In the genomic region with DNA sequence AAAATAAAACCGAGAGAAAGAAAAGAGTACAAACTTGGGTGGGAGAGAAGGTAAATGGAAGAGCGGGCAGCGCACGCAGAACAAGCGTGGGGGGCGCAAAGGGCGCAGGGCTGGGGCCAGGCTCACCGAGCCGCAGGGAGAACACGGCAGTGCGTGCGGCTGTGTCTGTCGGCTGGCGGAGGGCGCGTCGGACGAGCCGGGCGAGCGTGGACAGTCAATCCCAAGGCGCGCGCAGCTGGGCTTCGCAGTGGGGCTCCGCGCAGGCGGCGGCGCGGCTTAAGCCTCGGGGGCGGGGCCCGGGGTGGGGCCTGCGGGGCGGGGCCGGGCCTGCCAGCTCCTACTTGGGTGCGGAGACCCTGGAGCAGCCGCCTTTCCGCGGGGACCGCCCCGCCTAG, we compare ENCODE assay signal across 8 cellular contexts.
DNase-seq lines count a peak whose midpoint lies in the region; ATAC-seq and TF ChIP-seq lines count a peak whose summit lies in the region.

UCP2 (minus strand) TSS at position 249 of the 395 bp plus-strand sequence. CDS start 4,465 bp downstream, outside the sequence.

- no peaks in the 10 kb centered on the region for H3K27me3 ChIP-seq in iPS DF 6.9 (ENCODE audit: control insufficient read depth, insufficient read depth, low read length)

- no peak for TF ChIP-seq CTCF in astrocyte of the cerebellum (IDR thresholded peaks at IDR 0.05; ENCODE audit: low read depth, low read length, missing control alignments)

- peaks cover 4% of the 10 kb centered on the region; the same call in 1 of the 2 replicates for H3K4me1 ChIP-seq in iPS DF 6.9 (ENCODE audit: control insufficient read depth, insufficient read depth, low read length)

- no CpG with 5 or more reads among the region's 43 CpGs for WGBS in iPS DF 6.9 (ENCODE audit: insufficient coverage, insufficient read length)

- ATAC-seq in GM18498 (IDR thresholded peaks at IDR 0.05; ENCODE audit: unreplicated experiment) (peak; percentile 55), HG02870 (IDR thresholded peaks at IDR 0.05; ENCODE audit: unreplicated experiment) (peak; percentile 45)

- DNase-seq in NCI-H1930 (lab: John Stamatoyannopoulos, UW) = peak; percentile 67 to 77
- peak; percentile 85 for DNase-seq in T1000 (lab: John Stamatoyannopoulos, UW)
- DNase-seq in astrocyte of the cerebellum (ENCODE audit: low read depth) = peak; percentile 3
- DNase-seq in iPS DF 6.9 (ENCODE audit: low read depth, low spot score) = peak; percentile 20
- peak; percentile 16 for DNase-seq in skeletal muscle cell (ENCODE audit: low read depth)
- no peak for DNase-seq in DMS114 treated with DMSO at 0.1 percent for 48 hours (lab: John Stamatoyannopoulos, UW; ENCODE audit: unreplicated experiment)

- peaks cover 17% of the 10 kb centered on the region for H3K36me3 ChIP-seq in iPS DF 6.9 (ENCODE audit: control insufficient read depth, insufficient read depth, low read length)

- H3K9me3 ChIP-seq in iPS DF 6.9 (ENCODE audit: control insufficient read depth, insufficient read depth, low read length) = no peaks in the 10 kb centered on the region

- H3K4me3 ChIP-seq in astrocyte of the cerebellum (ENCODE audit: low read depth, low read length) (peak within 1 kb of the TSS; percentile 52), iPS DF 6.9 (ENCODE audit: low read length) (peak within 1 kb of the TSS; percentile 56; the same call in 1 of the 2 replicates), skeletal muscle cell (ENCODE audit: low read depth, low read length) (peak within 1 kb of the TSS; percentile 70)

- no peak within 1 kb of the TSS for H3K27ac ChIP-seq in iPS DF 6.9 (ENCODE audit: low read length)

- in situ Hi-C loops in astrocyte of the cerebellum (cut with HindIII; ENCODE audit: low sequenced_read_pairs) = no loop called here
